ENCODE assay signal across 15 cellular contexts in genomic region chr11:104462346-104462745, GRCh38.
A peak's percentile ranks its signal among the peaks of the same experiment; 100 is the strongest.
DNase-seq lines count a peak whose midpoint lies in the region; ATAC-seq and TF ChIP-seq lines count a peak whose summit lies in the region.
"Had no signal": no experiment of that assay in that cellular context is flagged by ENCODE, and none has a peak within 500 bp of the region (broad histone marks: within the 10 kb centered on the region; RNA-seq: fewer than 3 reads in every experiment).

No MANE protein-coding gene starts in this region.

- 74 to 83% methylated on average over 2 of the region's 2 CpGs for WGBS in heart right ventricle, 2 donors

- H3K27ac ChIP-seq in heart right ventricle (no peak overlapping the region), OCI-LY7 (ENCODE audit: low read depth, low read length, poor library complexity, severe bottlenecking) (no peak overlapping the region)
- H3K27ac ChIP-seq: prostate gland, SK-N-MC had no signal

- H3K9me2 ChIP-seq in OCI-LY7 (ENCODE audit: insufficient read depth, low read length): no peaks in the 10 kb centered on the region

- no peak overlapping the region for H3K4me2 ChIP-seq in OCI-LY7 (ENCODE audit: low read length)

- no peak overlapping the region for H2AFZ ChIP-seq in OCI-LY7 (ENCODE audit: low read length)

- intact Hi-C loops in heart right ventricle (cut with DNase I) (no loop called here), Right ventricle myocardium inferior (cut with DNase I) (no loop called here), OCI-LY7 (cut with micrococcal nuclease; ENCODE audit: unreplicated experiment) (no loop called here)

- POLR2A ChIA-PET in OCI-LY7 (lab: Charles Lee): no interaction called here

- H3K36me3 ChIP-seq in heart right ventricle (no peaks in the 10 kb centered on the region), OCI-LY7 (ENCODE audit: insufficient read depth, low read length) (no peaks in the 10 kb centered on the region)
- H3K36me3 ChIP-seq: prostate gland had no signal

- CTCF ChIA-PET in OCI-LY7 (lab: Charles Lee; ENCODE audit: unreplicated experiment): no interaction called here

- peak in 6 of 8 donors; percentile 29 to 70 (median 61) for ATAC-seq in heart right ventricle
- no peak for ATAC-seq in Right ventricle myocardium inferior
- peak; percentile 71 for ATAC-seq in SK-N-SH treated with all-trans-retinoic acid at 6 μM for 48 hours
- no peak for ATAC-seq in HG02884 (IDR thresholded peaks at IDR 0.05; ENCODE audit: unreplicated experiment)
- ATAC-seq: left lobe of liver had no signal

- no TSS peak for BruUV-seq in OCI-LY7 (replicated peaks; lab: Mats Ljungman, UMichigan)

- TF ChIP-seq CTCF in heart right ventricle (IDR thresholded peaks at IDR 0.05): no peak
- no peak for TF ChIP-seq CTCF in fibroblast of pulmonary artery (IDR thresholded peaks at IDR 0.05; ENCODE audit: low read length, missing control alignments)
- TF ChIP-seq CTCF in OCI-LY7 (conservative IDR thresholded peaks at IDR 0.05; ENCODE audit: low read length): no peak

- H4K20me1 ChIP-seq in OCI-LY7 (ENCODE audit: insufficient read depth, low read length): no peaks in the 10 kb centered on the region

- H3K4me1 ChIP-seq in heart right ventricle (no peaks in the 10 kb centered on the region), OCI-LY7 (ENCODE audit: insufficient read depth, low read length, poor library complexity, severe bottlenecking) (no peaks in the 10 kb centered on the region)
- H3K4me1 ChIP-seq: prostate gland had no signal

- peaks cover 0 to 4% (median 0%) of the 10 kb centered on the region in 11 donors for H3K9me3 ChIP-seq in heart right ventricle
- no peaks in the 10 kb centered on the region for H3K9me3 ChIP-seq in OCI-LY7 (ENCODE audit: low read length)
- H3K9me3 ChIP-seq: prostate gland had no signal

- no peaks in the 10 kb centered on the region for H3K79me2 ChIP-seq in OCI-LY7 (ENCODE audit: insufficient read depth, low read depth, low read length)

- DNase-seq in heart right ventricle (peak in 1 of 2 donors; percentile 25), Right ventricle myocardium inferior (ENCODE audit: missing footprints) (no peak), fibroblast of pulmonary artery (ENCODE audit: low read depth) (peak; percentile 67), OCI-LY7 (ENCODE audit: low spot score) (no peak), NCI-H1105 (lab: John Stamatoyannopoulos, UW) (no peak)
- no peak for DNase-seq in activated CD8-positive, alpha-beta memory T cell treated with anti-CD3 and anti-CD28 coated beads for 24 hours
- DNase-seq: activated CD4-positive, alpha-beta memory T cell treated with anti-CD3 and anti-CD28 coated beads for 36 hours; amniotic stem cell; Calu3; erythroblast had no signal

- no peak overlapping the region for H3K4me3 ChIP-seq in heart right ventricle
- no peak overlapping the region for H3K4me3 ChIP-seq in fibroblast of pulmonary artery (replicated peaks; ENCODE audit: low read depth, low read length)
- no peak overlapping the region for H3K4me3 ChIP-seq in OCI-LY7 (ENCODE audit: low read depth, low read length, poor library complexity, severe bottlenecking)
- H3K4me3 ChIP-seq: prostate gland, SK-N-MC had no signal

- H3K27me3 ChIP-seq in heart right ventricle: no peaks in the 10 kb centered on the region

TF ChIP-seq in SK-N-SH treated with all-trans-retinoic acid at 6 μM for 48 hours, 23 proteins besides CTCF, POLR2A, EP300 and RAD21:
- no peak for TF ChIP-seq ZNF70 (CRISPR knock-in tag; IDR thresholded peaks at IDR 0.05)

Comparison
In these comparisons a context has a peak if more than half of its experiments do, and no peak if none do; other contexts are left out.
1. ATAC-seq: peak in heart right ventricle (6 of 8) and SK-N-SH treated with all-trans-retinoic acid at 6 μM for 48 hours (single experiment); none in Right ventricle myocardium inferior (single experiment) and HG02884 (single experiment).